11 cellular contexts compared by ENCODE assay signal in genomic region chr22:43921361-43921760, GRCh38. TPM values are rescaled to one million over a fixed set of nuclear protein-coding genes. Genes with fewer than 3 reads are reported as not detected.
A peak's percentile ranks its signal among the peaks of the same experiment; 100 is the strongest.
DNase-seq lines count a peak whose midpoint lies in the region; ATAC-seq and TF ChIP-seq lines count a peak whose summit lies in the region.
"Had no signal": no experiment of that assay in that cellular context is flagged by ENCODE, and none has a peak within 500 bp of the region (broad histone marks: within the 10 kb centered on the region; RNA-seq: fewer than 3 reads in every experiment).

No MANE protein-coding gene starts in this region.

- H3K4me3 Mint-ChIP-seq in activated naive CD4-positive, alpha-beta T cell treated with anti-CD3 and anti-CD28 coated beads, Interleukin-2, amount 10 ng/mL, durations not matched to agents 7 days and 5 days: no peak overlapping the region
- H3K4me3 Mint-ChIP-seq: effector memory CD8-positive, alpha-beta T cell had no signal

- H4K12ac ChIP-seq in trophoblast cell (ENCODE audit: low read depth, low read length): no peak overlapping the region

- no peak overlapping the region for H3K14ac ChIP-seq in trophoblast cell (ENCODE audit: low read length)

- no peak overlapping the region for H2BK12ac ChIP-seq in trophoblast cell (ENCODE audit: low read length)

- no peak overlapping the region for H3K4me3 ChIP-seq in trophoblast cell (ENCODE audit: low read depth, low read length)

- H3K79me1 ChIP-seq in trophoblast cell (ENCODE audit: low read length): peaks cover 13% of the 10 kb centered on the region

- H2AFZ ChIP-seq in trophoblast cell (ENCODE audit: insufficient read depth, low read length, poor library complexity): no peak overlapping the region

- H2BK120ac ChIP-seq in trophoblast cell (ENCODE audit: insufficient read depth, low read length, poor library complexity): no peak overlapping the region

- H3K9me3 ChIP-seq in trophoblast cell (ENCODE audit: insufficient read depth, low read depth, low read length): no peaks in the 10 kb centered on the region

- H3K27me3 ChIP-seq in trophoblast cell (ENCODE audit: insufficient read depth, low read length): peaks cover 7% of the 10 kb centered on the region

- no peak for TF ChIP-seq CTCF in RWPE1 (conservative IDR thresholded peaks at IDR 0.05; ENCODE audit: low read depth)

- no peak overlapping the region for H3K4me2 ChIP-seq in trophoblast cell (ENCODE audit: low read length)

- H3K9ac ChIP-seq in trophoblast cell (ENCODE audit: low read length): no peak overlapping the region

- no peaks in the 10 kb centered on the region for H3K9me3 Mint-ChIP-seq in activated naive CD4-positive, alpha-beta T cell treated with anti-CD3 and anti-CD28 coated beads, Interleukin-2, amount 10 ng/mL, durations not matched to agents 7 days and 5 days
- H3K9me3 Mint-ChIP-seq: effector memory CD8-positive, alpha-beta T cell had no signal

- peaks cover 7% of the 10 kb centered on the region for H3K79me2 ChIP-seq in trophoblast cell (ENCODE audit: control insufficient read depth, insufficient read depth, low read length, poor library complexity)

- DNase-seq in GM03348 (ENCODE audit: low spot score) (peak; percentile 85), RWPE1 (ENCODE audit: low spot score) (no peak), epidermal melanocyte (ENCODE audit: insufficient read length, low spot score) (peak; percentile 60), trophoblast cell (peak; percentile 79 to 81), NCI-H2107 (lab: John Stamatoyannopoulos, UW) (no peak)
- no peak for DNase-seq in activated naive CD4-positive, alpha-beta T cell treated with anti-CD3 and anti-CD28 coated beads, Interleukin-2, amount 10 ng/mL, durations not matched to agents 7 days and 5 days
- DNase-seq in stimulated activated CD4-positive, alpha-beta T cell treated with anti-CD3 and anti-CD28 coated beads, Interleukin-1b, Interleukin-23, amount 100 ng/mL, for 48 hours: no peak
- DNase-seq: activated naive CD4-positive, alpha-beta T cell treated with Interleukin-2 at 50 U/mL for 16 hours; effector memory CD8-positive, alpha-beta T cell had no signal

- no peak overlapping the region for H3K18ac ChIP-seq in trophoblast cell (ENCODE audit: low read length)

- H3K36me3 ChIP-seq in trophoblast cell (ENCODE audit: control insufficient read depth in 1 of 2, insufficient read depth in 2 of 2, low read length in 2 of 2): no peaks in the 10 kb centered on the region

- no peak overlapping the region for H3K23ac ChIP-seq in trophoblast cell (ENCODE audit: low read length)

- H3K27ac Mint-ChIP-seq in activated naive CD4-positive, alpha-beta T cell treated with anti-CD3 and anti-CD28 coated beads, Interleukin-2, amount 10 ng/mL, durations not matched to agents 7 days and 5 days: no peak overlapping the region
- H3K27ac Mint-ChIP-seq: effector memory CD8-positive, alpha-beta T cell had no signal

- no peak overlapping the region for H4K8ac ChIP-seq in trophoblast cell (ENCODE audit: low read depth, low read length)

- H4K91ac ChIP-seq in trophoblast cell (ENCODE audit: low read depth, low read length): no peak overlapping the region

- H3K27ac ChIP-seq in RWPE1 (peak overlapping the region; percentile 6; the same call in 1 of the 2 replicates), trophoblast cell (ENCODE audit: low read depth, low read length) (no peak overlapping the region)

- no peak overlapping the region for H3K4ac ChIP-seq in trophoblast cell (ENCODE audit: low read depth, low read length)

- CTCF ChIA-PET in RWPE1 (lab: Yijun Ruan, JAX): no interaction called here
- CTCF ChIA-PET in activated naive CD4-positive, alpha-beta T cell treated with anti-CD3 and anti-CD28 coated beads, Interleukin-2, amount 10 ng/mL, durations not matched to agents 7 days and 5 days (lab: Charles Lee): no interaction called here

- peaks cover 8% of the 10 kb centered on the region for H3K4me1 Mint-ChIP-seq in activated naive CD4-positive, alpha-beta T cell treated with anti-CD3 and anti-CD28 coated beads, Interleukin-2, amount 10 ng/mL, durations not matched to agents 7 days and 5 days

- peaks cover 79% of the 10 kb centered on the region for H3K27me3 Mint-ChIP-seq in activated naive CD4-positive, alpha-beta T cell treated with anti-CD3 and anti-CD28 coated beads, Interleukin-2, amount 10 ng/mL, durations not matched to agents 7 days and 5 days

- no CpG with 5 or more reads among the region's 4 CpGs for WGBS in trophoblast cell (ENCODE audit: extremely low coverage, insufficient coverage, insufficient read length)

- H2AK5ac ChIP-seq in trophoblast cell (ENCODE audit: low read length): no peak overlapping the region

- no peaks in the 10 kb centered on the region for H3K36me3 Mint-ChIP-seq in activated naive CD4-positive, alpha-beta T cell treated with anti-CD3 and anti-CD28 coated beads, Interleukin-2, amount 10 ng/mL, durations not matched to agents 7 days and 5 days

- ATAC-seq in HG02759 (IDR thresholded peaks at IDR 0.05; ENCODE audit: unreplicated experiment): no peak
- ATAC-seq: activated CD4-positive, CD25-positive, alpha-beta regulatory T cell treated with anti-CD3 and anti-CD28 coated beads, Interleukin-2, amount 50 U/mL, for 24 hours; effector memory CD8-positive, alpha-beta T cell had no signal

- no peak overlapping the region for H2BK5ac ChIP-seq in trophoblast cell (ENCODE audit: low read depth, low read length, poor library complexity)

- H3K4me1 ChIP-seq in trophoblast cell (ENCODE audit: control insufficient read depth in 1 of 2, insufficient read depth in 2 of 2, low read length in 2 of 2): peaks cover 14 to 33% of the 10 kb centered on the region in 2 experiments

- POLR2A ChIA-PET in RWPE1 (lab: Yijun Ruan, JAX; ENCODE audit: low non-redundant PET): no interaction called here

RNA-seq across cellular contexts. Expression of gene PNPLA3, which starts 2.2 kb away (rescaled TPM):
- 6.9 and 7.6 TPM in 2 replicates for polyA plus RNA-seq in trophoblast cell (2013)

RNA-seq across cellular contexts. Expression of gene PNPLA5, which starts 29.5 kb away (rescaled TPM):
- not detected in 2 replicates for polyA plus RNA-seq in trophoblast cell (2013)

RNA-seq across cellular contexts. Expression of gene SAMM50, which starts 33.9 kb away (rescaled TPM):
- polyA plus RNA-seq in trophoblast cell (2013): 32.3 and 33.1 TPM in 2 replicates

RNA-seq across cellular contexts. Expression of gene SULT4A1, which starts 59.0 kb away (rescaled TPM):
- polyA plus RNA-seq in trophoblast cell (2013): 0.25 and 0.46 TPM in 2 replicates

Comparison
In these comparisons a context has a peak if more than half of its experiments do, and no peak if none do; other contexts are left out.
1. DNase-seq: peak in GM03348 (single experiment), epidermal melanocyte (single experiment) and trophoblast cell (2 of 2); none in RWPE1 (single experiment), activated naive CD4-positive, alpha-beta T cell treated with anti-CD3 and anti-CD28 coated beads, Interleukin-2, amount 10 ng/mL, durations not matched to agents 7 days and 5 days (single experiment), stimulated activated CD4-positive, alpha-beta T cell treated with anti-CD3 and anti-CD28 coated beads, Interleukin-1b, Interleukin-23, amount 100 ng/mL, for 48 hours (single experiment) and NCI-H2107 (single experiment).